In genomic region chr13:23630349-23631093, GRCh38 we compare ENCODE assay signal across 1 cellular context.
TF ChIP-seq lines count a peak whose summit lies in the region.

No MANE protein-coding gene starts in this region.

TF ChIP-seq in HepG2, 621 proteins besides CTCF, POLR2A, EP300 and RAD21 (continued from another document and continues in another):
- peak; percentile 79 for TF ChIP-seq ARID5B (CRISPR knock-in tag; IDR thresholded peaks at IDR 0.05)
- TF ChIP-seq ZBTB25 (CRISPR knock-in tag; IDR thresholded peaks at IDR 0.05): no peak
- peak; percentile 95 for TF ChIP-seq ISL2 (CRISPR knock-in tag; IDR thresholded peaks at IDR 0.05)
- TF ChIP-seq ZNF792 (CRISPR knock-in tag; IDR thresholded peaks at IDR 0.05): no peak
- no peak for TF ChIP-seq IRF1 (CRISPR knock-in tag; IDR thresholded peaks at IDR 0.05; ENCODE audit: low read depth)
- no peak for TF ChIP-seq MATR3 (CRISPR knock-in tag; IDR thresholded peaks at IDR 0.05)
- no peak for TF ChIP-seq ZMYM3 (CRISPR knock-in tag; IDR thresholded peaks at IDR 0.05)
- no peak for TF ChIP-seq FOXP1 (IDR thresholded peaks at IDR 0.05)
- TF ChIP-seq FOXP1 (CRISPR knock-in tag; IDR thresholded peaks at IDR 0.05): 0 out of 2 replicates have a peak, but pooled peaks have one; percentile 21
- no peak for TF ChIP-seq FOXA1 (IDR thresholded peaks at IDR 0.05)
- peak; percentile 22; the same call in 1 of the 2 replicates for TF ChIP-seq FOXA1 (CRISPR knock-in tag; IDR thresholded peaks at IDR 0.05)
- no peak for TF ChIP-seq KLF15 (CRISPR knock-in tag; IDR thresholded peaks at IDR 0.05; ENCODE audit: borderline replicate concordance)
- peak; percentile 84 for TF ChIP-seq SOX13 (IDR thresholded peaks at IDR 0.05)
- peak in 1 of 2 experiments; percentile 97; a peak in 2 of 4 replicates for TF ChIP-seq SOX13 (CRISPR knock-in tag; conservative IDR thresholded peaks at IDR 0.05 in 1 of 2, IDR thresholded peaks at IDR 0.05 in 1 of 2)
- TF ChIP-seq ZBTB4 (CRISPR knock-in tag; IDR thresholded peaks at IDR 0.05; ENCODE audit: borderline replicate concordance): no peak
- peak; percentile 29; the same call in 1 of the 2 replicates for TF ChIP-seq DMAP1 (CRISPR knock-in tag; IDR thresholded peaks at IDR 0.05)
- TF ChIP-seq MED1 (CRISPR knock-in tag; IDR thresholded peaks at IDR 0.05): peak; percentile 27; the same call in 1 of the 2 replicates
- no peak for TF ChIP-seq ZNF644 (CRISPR knock-in tag; IDR thresholded peaks at IDR 0.05; ENCODE audit: low read depth)
- TF ChIP-seq SIX1 (CRISPR knock-in tag; IDR thresholded peaks at IDR 0.05; ENCODE audit: borderline replicate concordance): peak; percentile 62; the same call in 1 of the 2 replicates
- no peak for TF ChIP-seq ZNF256 (CRISPR knock-in tag; conservative IDR thresholded peaks at IDR 0.05)
- no peak for TF ChIP-seq TBX2 (CRISPR knock-in tag; IDR thresholded peaks at IDR 0.05; ENCODE audit: borderline replicate concordance)
- no peak for TF ChIP-seq ZNF501 (CRISPR knock-in tag; IDR thresholded peaks at IDR 0.05)
- no peak for TF ChIP-seq ZNF770 (CRISPR knock-in tag; IDR thresholded peaks at IDR 0.05)
- TF ChIP-seq ZNF709 (CRISPR knock-in tag; IDR thresholded peaks at IDR 0.05): no peak
- 0 out of 2 replicates have a peak, but pooled peaks have one; percentile 45 for TF ChIP-seq RERE (CRISPR knock-in tag; IDR thresholded peaks at IDR 0.05; ENCODE audit: low read depth)
- TF ChIP-seq ZNF609 (CRISPR knock-in tag; IDR thresholded peaks at IDR 0.05; ENCODE audit: borderline replicate concordance): peak; percentile 27; the same call in 1 of the 2 replicates
